ENCODE assay signal across 1 cellular context in genomic region chr17:40316571-40317344, GRCh38.
TF ChIP-seq lines count a peak whose summit lies in the region.

No MANE protein-coding gene starts in this region.

TF ChIP-seq in HepG2, 621 proteins besides CTCF, POLR2A, EP300 and RAD21 (continued from another document and continues in another):
- peak; percentile 99 for TF ChIP-seq ZBTB42 (CRISPR knock-in tag; IDR thresholded peaks at IDR 0.05)
- 0 out of 2 replicates have a peak, but pooled peaks have one; percentile 38 for TF ChIP-seq ZBTB26 (CRISPR knock-in tag; IDR thresholded peaks at IDR 0.05; ENCODE audit: borderline replicate concordance)
- TF ChIP-seq TGIF2 (CRISPR knock-in tag; IDR thresholded peaks at IDR 0.05) = peak; percentile 57; the same call in 1 of the 2 replicates
- peak; percentile 83 for TF ChIP-seq YEATS4 (CRISPR knock-in tag; IDR thresholded peaks at IDR 0.05; ENCODE audit: borderline replicate concordance)
- no peak for TF ChIP-seq ZNF136 (CRISPR knock-in tag; IDR thresholded peaks at IDR 0.05; ENCODE audit: low read depth)
- TF ChIP-seq ZNF18 (CRISPR knock-in tag; IDR thresholded peaks at IDR 0.05; ENCODE audit: insufficient replicate concordance) = peak; percentile 62
- no peak for TF ChIP-seq SNAPC2 (CRISPR knock-in tag; IDR thresholded peaks at IDR 0.05)
- TF ChIP-seq ZNF746 (CRISPR knock-in tag; IDR thresholded peaks at IDR 0.05) = peak; percentile 82; the same call in 1 of the 2 replicates
- TF ChIP-seq MXD3 (CRISPR knock-in tag; IDR thresholded peaks at IDR 0.05) = peak; percentile 76; the same call in 1 of the 2 replicates
- TF ChIP-seq MTA1 (CRISPR knock-in tag; IDR thresholded peaks at IDR 0.05; ENCODE audit: borderline replicate concordance) = 0 out of 2 replicates have a peak, but pooled peaks have one; percentile 62
- TF ChIP-seq SNRNP70 (IDR thresholded peaks at IDR 0.05; ENCODE audit: low read depth, low read length) = no peak
- TF ChIP-seq U2AF2 (IDR thresholded peaks at IDR 0.05; ENCODE audit: low read depth, low read length) = no peak
- no peak for TF ChIP-seq FOXK2 (IDR thresholded peaks at IDR 0.05)
- TF ChIP-seq ZNF253 (CRISPR knock-in tag; IDR thresholded peaks at IDR 0.05; ENCODE audit: borderline replicate concordance) = no peak
- peak; percentile 87 for TF ChIP-seq HNRNPLL (IDR thresholded peaks at IDR 0.05; ENCODE audit: low read depth, low read length, poor library complexity, severe bottlenecking)
- TF ChIP-seq ZNF639 (CRISPR knock-in tag; conservative IDR thresholded peaks at IDR 0.05) = 0 out of 2 replicates have a peak, but pooled peaks have one; percentile 16
- 0 out of 2 replicates have a peak, but pooled peaks have one; percentile 8 for TF ChIP-seq DNMT3B (CRISPR knock-in tag; conservative IDR thresholded peaks at IDR 0.05)
- 0 out of 2 replicates have a peak, but pooled peaks have one; percentile 28 for TF ChIP-seq ZFP41 (CRISPR knock-in tag; IDR thresholded peaks at IDR 0.05; ENCODE audit: borderline replicate concordance)
- TF ChIP-seq ZBTB2 (CRISPR knock-in tag; IDR thresholded peaks at IDR 0.05; ENCODE audit: low read depth) = peak; percentile 35
- peak; percentile 74; the same call in 1 of the 2 replicates for TF ChIP-seq NFKB2 (CRISPR knock-in tag; IDR thresholded peaks at IDR 0.05; ENCODE audit: borderline replicate concordance)
- no peak for TF ChIP-seq ETV6 (CRISPR knock-in tag; conservative IDR thresholded peaks at IDR 0.05)
- peak; percentile 75; the same call in 1 of the 2 replicates for TF ChIP-seq ZNF691 (CRISPR knock-in tag; IDR thresholded peaks at IDR 0.05; ENCODE audit: borderline replicate concordance, low read depth)
- TF ChIP-seq KMT2B (CRISPR knock-in tag; IDR thresholded peaks at IDR 0.05) = peak; percentile 60; the same call in 1 of the 2 replicates
- TF ChIP-seq NPAS2 (CRISPR knock-in tag; IDR thresholded peaks at IDR 0.05; ENCODE audit: borderline replicate concordance) = no peak
- peak; percentile 91 for TF ChIP-seq GFI1 (CRISPR knock-in tag; IDR thresholded peaks at IDR 0.05; ENCODE audit: borderline replicate concordance)
- TF ChIP-seq ZNF543 (CRISPR knock-in tag; IDR thresholded peaks at IDR 0.05) = peak; percentile 72; the same call in 1 of the 2 replicates
- peak; percentile 24; the same call in 1 of the 2 replicates for TF ChIP-seq ZNF318 (CRISPR knock-in tag; IDR thresholded peaks at IDR 0.05)
- 0 out of 2 replicates have a peak, but pooled peaks have one; percentile 44 for TF ChIP-seq GATAD1 (CRISPR knock-in tag; IDR thresholded peaks at IDR 0.05)
- TF ChIP-seq SIN3A (IDR thresholded peaks at IDR 0.05; ENCODE audit: borderline replicate concordance, low read depth, low read length) = peak; percentile 59; the same call in 1 of the 2 replicates
- TF ChIP-seq CCDC6 (CRISPR knock-in tag; IDR thresholded peaks at IDR 0.05) = peak; percentile 86
- TF ChIP-seq SATB2 (CRISPR knock-in tag; IDR thresholded peaks at IDR 0.05) = peak; percentile 55; the same call in 1 of the 2 replicates
- TF ChIP-seq ZNF589 (CRISPR knock-in tag; conservative IDR thresholded peaks at IDR 0.05) = no peak
- no peak for TF ChIP-seq CERS6 (CRISPR knock-in tag; IDR thresholded peaks at IDR 0.05)
- no peak for TF ChIP-seq FOXM1 (CRISPR knock-in tag; IDR thresholded peaks at IDR 0.05)
- TF ChIP-seq FOSL2 (CRISPR knock-in tag; IDR thresholded peaks at IDR 0.05) = peak; percentile 42
- no peak for TF ChIP-seq ATM (IDR thresholded peaks at IDR 0.05; ENCODE audit: borderline replicate concordance)
- peak; percentile 94 for TF ChIP-seq TEAD3 (CRISPR knock-in tag; optimal IDR thresholded peaks at IDR 0.05; ENCODE audit: borderline replicate concordance)
- TF ChIP-seq ZNF260 (CRISPR knock-in tag; IDR thresholded peaks at IDR 0.05; ENCODE audit: borderline replicate concordance, low read depth) = no peak
- TF ChIP-seq NAIF1 (CRISPR knock-in tag; IDR thresholded peaks at IDR 0.05; ENCODE audit: borderline replicate concordance) = peak; percentile 66; the same call in 1 of the 2 replicates
- TF ChIP-seq HNRNPL (IDR thresholded peaks at IDR 0.05; ENCODE audit: low read depth, low read length) = peak; percentile 61; the same call in 1 of the 2 replicates
- 0 out of 2 replicates have a peak, but pooled peaks have one; percentile 49 for TF ChIP-seq THAP7 (CRISPR knock-in tag; IDR thresholded peaks at IDR 0.05)
- TF ChIP-seq ZNF773 (CRISPR knock-in tag; IDR thresholded peaks at IDR 0.05; ENCODE audit: borderline replicate concordance) = peak; percentile 71; the same call in 1 of the 2 replicates
- TF ChIP-seq SAP130 (CRISPR knock-in tag; IDR thresholded peaks at IDR 0.05; ENCODE audit: low read depth) = peak; percentile 90
- TF ChIP-seq NCOA2 (CRISPR knock-in tag; IDR thresholded peaks at IDR 0.05) = no peak; the same call in 1 of the 2 replicates
